In the genomic region with DNA sequence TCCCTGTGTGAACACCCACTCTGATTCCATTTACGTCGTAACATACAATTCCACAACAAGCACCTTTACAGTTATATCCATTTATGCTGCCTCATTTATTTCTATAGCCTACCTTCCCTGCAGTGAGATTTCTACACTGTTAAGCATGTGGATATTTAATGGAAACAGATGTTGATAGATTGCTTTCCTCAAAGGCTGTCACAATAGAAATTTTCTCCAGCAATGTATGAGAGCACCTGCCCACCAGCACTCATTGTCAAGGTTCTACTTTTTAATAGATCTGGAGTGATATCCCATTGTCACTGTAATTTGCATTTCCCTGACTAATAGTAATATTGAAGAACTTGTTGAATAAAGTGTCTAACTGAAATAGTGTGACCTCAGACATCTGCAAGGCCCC, we compare ENCODE assay signal across 19 cellular contexts.
"Had no signal": no experiment of that assay in that cellular context is flagged by ENCODE, and none has a peak within 500 bp of the region (broad histone marks: within the 10 kb centered on the region; RNA-seq: fewer than 3 reads in every experiment).

No MANE protein-coding gene starts in this region.

- H3K27me3 Mint-ChIP-seq: activated naive CD4-positive, alpha-beta T cell treated with anti-CD3 and anti-CD28 coated beads, Interleukin-2, amount 50 U/mL, for 24 hours had no signal

- H3K9me3 Mint-ChIP-seq: activated naive CD4-positive, alpha-beta T cell treated with anti-CD3 and anti-CD28 coated beads, Interleukin-2, amount 50 U/mL, for 24 hours had no signal

- ATAC-seq: activated CD8-positive, alpha-beta T cell treated with anti-CD3 and anti-CD28 coated beads, Interleukin-2, amount 10 ng/mL, durations not matched to agents 7 days and 5 days; PC-3; WTC11 had no signal

- DNase-seq: activated CD4-positive, alpha-beta T cell treated with anti-CD3 and anti-CD28 coated beads for 48 hours; activated CD4-positive, alpha-beta T cell treated with anti-CD3 and anti-CD28 coated beads, Interleukin-2, amount 50 U/mL, for 4 hours; activated CD4-positive, CD25-positive, alpha-beta regulatory T cell treated with anti-CD3 and anti-CD28 coated beads, Interleukin-2, amount 50 U/mL, for 72 hours; activated CD8-positive, alpha-beta memory T cell treated with anti-CD3 and anti-CD28 coated beads, Interleukin-2, amount 50 U/mL, for 48 hours; activated CD8-positive, alpha-beta T cell treated with anti-CD3 and anti-CD28 coated beads, Interleukin-2, amount 10 ng/mL, durations not matched to agents 7 days and 5 days; activated T-cell treated with anti-CD3 and anti-CD28 coated beads, Interleukin-2, amount 50 U/mL, for 1 hour; aorta; colonic mucosa; KG1; NCI-H1092; NCI-H1694 treated with DMSO at 0.1 percent for 48 hours; NCI-H2081; NCI-H2227 treated with DMSO at 0.1 percent for 48 hours; NCI-H446 treated with DMSO at 0.1 percent for 48 hours; NCI-H524 treated with DMSO at 0.1 percent for 48 hours; PC-3 had no signal

- H3K4me3 Mint-ChIP-seq: activated CD8-positive, alpha-beta T cell treated with anti-CD3 and anti-CD28 coated beads, Interleukin-2, amount 10 ng/mL, durations not matched to agents 7 days and 5 days; activated naive CD4-positive, alpha-beta T cell treated with anti-CD3 and anti-CD28 coated beads, Interleukin-2, amount 50 U/mL, for 24 hours; T-helper 1 cell treated with Interleukin-12 subunit alpha and Interleukin-12 subunit beta and Interleukin-4 antibody, amounts not matched to agents 30 μg/mL and 1 μg/mL, for 36 hours; WTC11 had no signal

- H3K27ac Mint-ChIP-seq: activated CD8-positive, alpha-beta T cell treated with anti-CD3 and anti-CD28 coated beads, Interleukin-2, amount 10 ng/mL, durations not matched to agents 7 days and 5 days; activated naive CD4-positive, alpha-beta T cell treated with anti-CD3 and anti-CD28 coated beads, Interleukin-2, amount 50 U/mL, for 24 hours; T-helper 1 cell treated with Interleukin-12 subunit alpha and Interleukin-12 subunit beta and Interleukin-4 antibody, amounts not matched to agents 30 μg/mL and 1 μg/mL, for 36 hours; WTC11 had no signal

- H3K4me1 Mint-ChIP-seq: activated naive CD4-positive, alpha-beta T cell treated with anti-CD3 and anti-CD28 coated beads, Interleukin-2, amount 50 U/mL, for 24 hours had no signal
